In the genomic region with DNA sequence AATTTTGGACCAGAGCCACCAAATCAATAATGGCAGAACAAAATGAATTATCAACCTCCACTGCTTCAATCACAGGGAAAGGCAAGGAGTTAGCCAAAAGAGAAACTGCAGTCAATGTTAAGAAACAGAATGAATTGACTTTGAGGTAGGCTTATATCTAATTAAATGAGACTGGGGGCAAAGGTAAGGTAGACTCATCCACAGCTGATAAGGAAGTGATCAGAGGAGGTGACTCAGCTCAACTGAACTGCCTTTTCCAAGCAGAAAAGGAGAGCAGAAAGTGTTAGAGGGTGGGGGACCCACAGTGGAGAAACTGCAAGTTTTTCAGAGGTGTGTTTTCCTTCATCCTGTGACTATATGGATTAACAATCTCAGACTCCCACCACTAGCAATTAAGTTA, we compare ENCODE assay signal across 18 cellular contexts.
DNase-seq lines count a peak whose midpoint lies in the region; ATAC-seq and TF ChIP-seq lines count a peak whose summit lies in the region.
"Had no signal": no experiment of that assay in that cellular context is flagged by ENCODE, and none has a peak within 500 bp of the region (broad histone marks: within the 10 kb centered on the region; RNA-seq: fewer than 3 reads in every experiment).

No MANE protein-coding gene starts in this region.

- H3K9me3 ChIP-seq in Peyer's patch (no peaks in the 10 kb centered on the region), gastrocnemius medialis (no peaks in the 10 kb centered on the region)
- H3K9me3 ChIP-seq: SJCRH30 had no signal

- H3K36me3 ChIP-seq in Peyer's patch (no peaks in the 10 kb centered on the region), gastrocnemius medialis (no peaks in the 10 kb centered on the region)
- H3K36me3 ChIP-seq: SJCRH30 had no signal

- peaks cover 0 to 5% (median 0%) of the 10 kb centered on the region in 4 donors for H3K4me1 ChIP-seq in Peyer's patch
- no peaks in the 10 kb centered on the region for H3K4me1 ChIP-seq in foreskin keratinocyte
- H3K4me1 ChIP-seq in gastrocnemius medialis = peaks cover 22 to 24% of the 10 kb centered on the region in 2 donors
- H3K4me1 ChIP-seq: SJCRH30 had no signal

- no peak for TF ChIP-seq CTCF in Peyer's patch (IDR thresholded peaks at IDR 0.05)
- TF ChIP-seq CTCF in foreskin keratinocyte (conservative IDR thresholded peaks at IDR 0.05) = no peak
- TF ChIP-seq CTCF in gastrocnemius medialis (IDR thresholded peaks at IDR 0.05 in 4 of 5, conservative IDR thresholded peaks at IDR 0.05 in 1 of 5) = no peak

- H3K4me3 ChIP-seq in Peyer's patch = peak overlapping the region in 1 of 4 donors; percentile 26
- no peak overlapping the region for H3K4me3 ChIP-seq in gastrocnemius medialis
- H3K4me3 ChIP-seq: GM12878, SJCRH30 had no signal

- intact Hi-C loops in gastrocnemius medialis (cut with DNase I; ENCODE audit: low total_unique reads) = no loop called here

- TF ChIP-seq POLR2A in Peyer's patch (IDR thresholded peaks at IDR 0.05) = no peak
- no peak for TF ChIP-seq POLR2A in gastrocnemius medialis (IDR thresholded peaks at IDR 0.05)

- DNase-seq in DMS53 (lab: John Stamatoyannopoulos, UW) (peak; percentile 49), DMS53 treated with DMSO at 0.1 percent for 48 hours (lab: John Stamatoyannopoulos, UW; ENCODE audit: unreplicated experiment) (no peak), Peyer's patch (peak in 1 of 3 donors; percentile 51), foreskin keratinocyte (no peak), gastrocnemius medialis (no peak), UCSD-AML1 (lab: John Stamatoyannopoulos, UW; ENCODE audit: unreplicated experiment) (no peak), occipital lobe (lab: John Stamatoyannopoulos, UW) (no peak)
- DNase-seq: DMS153, EL, KBM-7, NCI-H1417, NCI-H187 treated with DMSO at 0.1 percent for 48 hours, NCI-H226, NCI-H524, SJCRH30 had no signal

- in situ Hi-C loops in gastrocnemius medialis (cut with MboI; ENCODE audit: low sequenced_read_pairs in 4 of 4) = no loop called here

- no peaks in the 10 kb centered on the region for H3K27me3 ChIP-seq in Peyer's patch
- peaks cover 3% of the 10 kb centered on the region for H3K27me3 ChIP-seq in foreskin keratinocyte
- no peaks in the 10 kb centered on the region for H3K27me3 ChIP-seq in gastrocnemius medialis
- H3K27me3 ChIP-seq: SJCRH30 had no signal

- H3K27ac ChIP-seq in Peyer's patch (peak overlapping the region in 3 of 4 donors; percentile 44 to 86 (median 70)), foreskin keratinocyte (no peak overlapping the region), gastrocnemius medialis (peak overlapping the region; percentile 66 to 77 (median 73))
- H3K27ac ChIP-seq: 22Rv1, SJCRH30 had no signal

- ATAC-seq in foreskin keratinocyte (peak; percentile 60), gastrocnemius medialis (no peak), GM21576 (IDR thresholded peaks at IDR 0.05; ENCODE audit: unreplicated experiment) (no peak)
